In the genomic region with DNA sequence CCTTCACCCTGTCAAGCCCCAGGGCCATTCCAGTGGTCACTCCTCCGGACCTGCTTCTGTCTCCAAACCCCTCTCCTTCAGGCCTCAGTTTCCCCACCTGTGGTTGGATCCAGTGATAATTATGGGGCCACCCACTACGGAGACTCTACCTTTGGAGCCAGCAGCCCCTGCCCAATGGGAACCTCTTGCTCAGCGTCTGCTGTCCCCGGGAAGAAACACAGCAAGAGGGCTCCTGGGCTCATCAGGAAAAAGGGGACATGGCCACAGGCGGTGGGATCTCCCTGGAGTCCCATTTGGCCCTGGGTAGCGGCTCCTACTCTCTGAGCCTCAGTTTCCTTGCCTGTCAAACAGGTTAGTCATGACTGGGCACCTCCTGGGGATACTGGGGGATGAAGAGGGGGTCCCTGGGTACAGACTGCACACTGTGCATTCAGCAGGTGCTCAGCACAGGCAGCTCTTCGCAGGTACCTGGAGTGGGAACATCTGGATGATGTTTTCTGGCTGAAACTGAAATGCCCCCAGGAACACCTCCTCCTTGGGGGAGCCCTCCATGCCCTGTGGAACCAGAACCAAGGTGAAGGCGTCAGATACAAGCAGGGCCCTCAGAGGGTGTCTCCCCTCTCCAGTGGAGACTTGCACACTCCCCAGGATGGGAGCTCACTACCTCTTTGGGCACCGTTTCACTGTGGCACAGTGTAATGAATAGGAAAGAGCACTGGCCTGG, we compare ENCODE assay signal across 22 cellular contexts. TPM values are rescaled to one million over a fixed set of nuclear protein-coding genes. Genes with fewer than 3 reads are reported as not detected.
DNase-seq lines count a peak whose midpoint lies in the region; ATAC-seq and TF ChIP-seq lines count a peak whose summit lies in the region.
"Had no signal": no experiment of that assay in that cellular context is flagged by ENCODE, and none has a peak within 500 bp of the region (broad histone marks: within the 10 kb centered on the region; RNA-seq: fewer than 3 reads in every experiment).

No MANE protein-coding gene starts in this region.

- intact Hi-C loops in spleen (cut with DNase I; ENCODE audit: low total_unique reads) = no loop called here

- H3K27ac ChIP-seq in GM23338 (ENCODE audit: low read depth) (no peak overlapping the region), RWPE2 (ENCODE audit: poor library complexity, severe bottlenecking) (no peak overlapping the region), spleen (no peak overlapping the region), Karpas-422 (ENCODE audit: low read length) (no peak overlapping the region)
- H3K27ac ChIP-seq: C4-2B, SK-N-MC had no signal

- H3K36me3 Mint-ChIP-seq in GM23338 (ENCODE audit: low read depth) = no peaks in the 10 kb centered on the region

- no peak overlapping the region for H3K4me3 ChIP-seq in GM23338
- H3K4me3 ChIP-seq in RWPE2 (ENCODE audit: severe bottlenecking) = no peak overlapping the region
- H3K4me3 ChIP-seq in spleen = no peak overlapping the region
- no peak overlapping the region for H3K4me3 ChIP-seq in Karpas-422 (ENCODE audit: low read length)
- H3K4me3 ChIP-seq: HAP-1, SK-N-MC had no signal

- no peak overlapping the region for H3K27ac Mint-ChIP-seq in GM23338

- peaks cover 12% of the 10 kb centered on the region for H3K27me3 Mint-ChIP-seq in GM23338 (ENCODE audit: insufficient read depth, low read depth, poor library complexity)

- no peak overlapping the region for H3K9ac ChIP-seq in Karpas-422 (ENCODE audit: low read length)

- H3K79me2 ChIP-seq in GM23338 (replicated peaks; ENCODE audit: insufficient read depth) = no peaks in the 10 kb centered on the region
- no peaks in the 10 kb centered on the region for H3K79me2 ChIP-seq in Karpas-422 (ENCODE audit: low read length)

- H3K4me1 ChIP-seq in GM23338 (ENCODE audit: insufficient read depth) = no peaks in the 10 kb centered on the region
- no peaks in the 10 kb centered on the region for H3K4me1 ChIP-seq in RWPE2 (ENCODE audit: insufficient read depth, poor library complexity, severe bottlenecking)
- no peaks in the 10 kb centered on the region for H3K4me1 ChIP-seq in spleen
- no peaks in the 10 kb centered on the region for H3K4me1 ChIP-seq in Karpas-422 (ENCODE audit: low read length)
- H3K4me1 ChIP-seq: HAP-1 had no signal

- H3K9me2 ChIP-seq in GM23338 (ENCODE audit: insufficient read depth) (no peaks in the 10 kb centered on the region), Karpas-422 (replicated peaks; ENCODE audit: insufficient read depth, low read length) (no peaks in the 10 kb centered on the region)

- H3K36me3 ChIP-seq in GM23338 (ENCODE audit: insufficient read depth) = no peaks in the 10 kb centered on the region
- H3K36me3 ChIP-seq in RWPE2 (ENCODE audit: low read depth) = no peaks in the 10 kb centered on the region
- no peaks in the 10 kb centered on the region for H3K36me3 ChIP-seq in spleen
- H3K36me3 ChIP-seq in Karpas-422 (ENCODE audit: insufficient read depth, low read length) = no peaks in the 10 kb centered on the region
- H3K36me3 ChIP-seq: HAP-1 had no signal

- H3K27me3 ChIP-seq in GM23338 (ENCODE audit: insufficient read depth) (no peaks in the 10 kb centered on the region), RWPE2 (ENCODE audit: insufficient read depth, poor library complexity, severe bottlenecking) (no peaks in the 10 kb centered on the region), spleen (replicated peaks in 1 of 7) (peaks cover 0 to 3% (median 0%) of the 10 kb centered on the region in 7 donors), Karpas-422 (ENCODE audit: low read length) (no peaks in the 10 kb centered on the region)

- TF ChIP-seq CTCF in GM23338 (conservative IDR thresholded peaks at IDR 0.05; ENCODE audit: low read depth in 2 of 2) (no peak), RWPE2 (IDR thresholded peaks at IDR 0.05; ENCODE audit: poor library complexity, severe bottlenecking) (no peak), spleen (IDR thresholded peaks at IDR 0.05 in 8 of 11, conservative IDR thresholded peaks at IDR 0.05 in 3 of 11) (no peak)

- H3K4me1 Mint-ChIP-seq in GM23338 = no peaks in the 10 kb centered on the region; the same call in 2 of the 3 replicates

- H3K4me3 Mint-ChIP-seq in GM23338 = no peak overlapping the region

- H3K4me2 ChIP-seq in GM23338 (no peak overlapping the region), Karpas-422 (ENCODE audit: low read depth, low read length, poor library complexity, severe bottlenecking) (no peak overlapping the region)

- H3K9me3 Mint-ChIP-seq in GM23338 = no peaks in the 10 kb centered on the region

- H3F3A ChIP-seq in GM23338 (replicated peaks; ENCODE audit: low read depth) = no peaks in the 10 kb centered on the region

- H3K9me3 ChIP-seq in RWPE2 (ENCODE audit: severe bottlenecking) (no peaks in the 10 kb centered on the region), spleen (no peaks in the 10 kb centered on the region), Karpas-422 (ENCODE audit: low read length) (no peaks in the 10 kb centered on the region)
- H3K9me3 ChIP-seq: HAP-1 had no signal

- no peak for TF ChIP-seq POLR2A in spleen (IDR thresholded peaks at IDR 0.05)

- WGBS in spleen, 5 donors = 76 to 91% (median 87%) methylated on average over 5 to 9 of the region's 9 CpGs

- DNase-seq in GM23338 (ENCODE audit: low spot score) = no peak
- DNase-seq in RWPE2 (ENCODE audit: low spot score) = peak; percentile 67
- DNase-seq in ecto neural progenitor cell (ENCODE audit: low spot score) = peak; percentile 29
- peak; percentile 33 for DNase-seq in spleen
- DNase-seq in Karpas-422 = no peak
- DNase-seq in NCI-H748 (lab: John Stamatoyannopoulos, UW; ENCODE audit: unreplicated experiment) = no peak
- DNase-seq: ACHN, DND-41, MM.1S, NCI-H1092 treated with DMSO at 0.1 percent for 48 hours, NCI-H2081, NCI-H748 treated with DMSO at 0.1 percent for 48 hours, SHP77 had no signal

- ATAC-seq in GM23338 (no peak), RWPE2 (ENCODE audit: low read depth) (no peak), GM21717 (IDR thresholded peaks at IDR 0.05; ENCODE audit: unreplicated experiment) (no peak), GM21526 (IDR thresholded peaks at IDR 0.05; ENCODE audit: low FRiP score, unreplicated experiment) (no peak)

- H2AFZ ChIP-seq in GM23338 = 0 out of 2 replicates have a peak overlapping the region, but pooled peaks have one; percentile 56
- no peak overlapping the region for H2AFZ ChIP-seq in Karpas-422 (ENCODE audit: low read length)

- H4K20me1 ChIP-seq in GM23338 (replicated peaks; ENCODE audit: insufficient read depth) = no peaks in the 10 kb centered on the region
- H4K20me1 ChIP-seq in Karpas-422 (ENCODE audit: insufficient read depth, low read depth, low read length) = no peaks in the 10 kb centered on the region

TF ChIP-seq in GM23338, 12 proteins besides CTCF, POLR2A, EP300 and RAD21 (continues in another document):
- TF ChIP-seq POLR2AphosphoS5 (IDR thresholded peaks at IDR 0.05; ENCODE audit: low read depth) (no peak), JUNB (IDR thresholded peaks at IDR 0.05; ENCODE audit: unreplicated experiment) (no peak), EZH2phosphoT487 (IDR thresholded peaks at IDR 0.05; ENCODE audit: unreplicated experiment) (no peak), NANOG (IDR thresholded peaks at IDR 0.05; ENCODE audit: borderline replicate concordance) (no peak)
- TF ChIP-seq, protein P1, sequence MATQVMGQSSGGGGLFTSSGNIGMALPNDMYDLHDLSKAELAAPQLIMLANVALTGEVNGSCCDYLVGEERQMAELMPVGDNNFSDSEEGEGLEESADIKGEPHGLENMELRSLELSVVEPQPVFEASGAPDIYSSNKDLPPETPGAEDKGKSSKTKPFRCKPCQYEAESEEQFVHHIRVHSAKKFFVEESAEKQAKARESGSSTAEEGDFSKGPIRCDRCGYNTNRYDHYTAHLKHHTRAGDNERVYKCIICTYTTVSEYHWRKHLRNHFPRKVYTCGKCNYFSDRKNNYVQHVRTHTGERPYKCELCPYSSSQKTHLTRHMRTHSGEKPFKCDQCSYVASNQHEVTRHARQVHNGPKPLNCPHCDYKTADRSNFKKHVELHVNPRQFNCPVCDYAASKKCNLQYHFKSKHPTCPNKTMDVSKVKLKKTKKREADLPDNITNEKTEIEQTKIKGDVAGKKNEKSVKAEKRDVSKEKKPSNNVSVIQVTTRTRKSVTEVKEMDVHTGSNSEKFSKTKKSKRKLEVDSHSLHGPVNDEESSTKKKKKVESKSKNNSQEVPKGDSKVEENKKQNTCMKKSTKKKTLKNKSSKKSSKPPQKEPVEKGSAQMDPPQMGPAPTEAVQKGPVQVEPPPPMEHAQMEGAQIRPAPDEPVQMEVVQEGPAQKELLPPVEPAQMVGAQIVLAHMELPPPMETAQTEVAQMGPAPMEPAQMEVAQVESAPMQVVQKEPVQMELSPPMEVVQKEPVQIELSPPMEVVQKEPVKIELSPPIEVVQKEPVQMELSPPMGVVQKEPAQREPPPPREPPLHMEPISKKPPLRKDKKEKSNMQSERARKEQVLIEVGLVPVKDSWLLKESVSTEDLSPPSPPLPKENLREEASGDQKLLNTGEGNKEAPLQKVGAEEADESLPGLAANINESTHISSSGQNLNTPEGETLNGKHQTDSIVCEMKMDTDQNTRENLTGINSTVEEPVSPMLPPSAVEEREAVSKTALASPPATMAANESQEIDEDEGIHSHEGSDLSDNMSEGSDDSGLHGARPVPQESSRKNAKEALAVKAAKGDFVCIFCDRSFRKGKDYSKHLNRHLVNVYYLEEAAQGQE (IDR thresholded peaks at IDR 0.05; ENCODE audit: unreplicated experiment) = no peak

RNA-seq across cellular contexts. Expression of a gene that starts 19.4 kb away (rescaled TPM):
- not detected in 2 replicates for total RNA-seq in GM23338 (2014; rRNA removed; shearing (Covaris generic))
- polyA plus RNA-seq in GM23338 (2016; fragmentation: Nextera tagmentation; extraction: Ambion mirVana) = not detected in 2 replicates
- not detected for total RNA-seq in spleen
- not detected for polyA plus RNA-seq in spleen
- total RNA-seq in Karpas-422 (2014; rRNA removed; shearing (Covaris generic); ENCODE audit: low replicate concordance) = not detected in 2 replicates
- total RNA-seq: G401, LHCN-M2, NCI-H460, OCI-LY7 had no signal

RNA-seq across cellular contexts. Expression of a gene that starts 22.7 kb away (rescaled TPM):
- not detected in 2 replicates for total RNA-seq in GM23338 (2014; rRNA removed; shearing (Covaris generic))
- polyA plus RNA-seq in GM23338 (2016; fragmentation: Nextera tagmentation; extraction: Ambion mirVana) (not detected in 2 replicates), spleen (not detected)
- total RNA-seq in spleen = not detected
- total RNA-seq in Karpas-422 (2014; rRNA removed; shearing (Covaris generic); ENCODE audit: low replicate concordance) = not detected in 2 replicates
- total RNA-seq: G401, LHCN-M2, NCI-H460, OCI-LY7 had no signal

RNA-seq across cellular contexts. Expression of a gene that starts 46.7 kb away (rescaled TPM):
- not detected in 2 replicates for total RNA-seq in GM23338 (2014; rRNA removed; shearing (Covaris generic))
- polyA plus RNA-seq in GM23338 (2016; fragmentation: Nextera tagmentation; extraction: Ambion mirVana) (not detected in 2 replicates), spleen (not detected)
- total RNA-seq in spleen = not detected
- total RNA-seq in Karpas-422 (2014; rRNA removed; shearing (Covaris generic); ENCODE audit: low replicate concordance) = not detected in 2 replicates
- total RNA-seq: G401, LHCN-M2, NCI-H460, OCI-LY7 had no signal

Comparison
In these comparisons a context has a peak if more than half of its experiments do, and no peak if none do; other contexts are left out.
1. DNase-seq: peak in RWPE2 (single experiment), ecto neural progenitor cell (single experiment) and spleen (single experiment); none in GM23338 (single experiment), Karpas-422 (single experiment) and NCI-H748 (single experiment).